ENCODE assay signal across 11 cellular contexts in the genomic region with DNA sequence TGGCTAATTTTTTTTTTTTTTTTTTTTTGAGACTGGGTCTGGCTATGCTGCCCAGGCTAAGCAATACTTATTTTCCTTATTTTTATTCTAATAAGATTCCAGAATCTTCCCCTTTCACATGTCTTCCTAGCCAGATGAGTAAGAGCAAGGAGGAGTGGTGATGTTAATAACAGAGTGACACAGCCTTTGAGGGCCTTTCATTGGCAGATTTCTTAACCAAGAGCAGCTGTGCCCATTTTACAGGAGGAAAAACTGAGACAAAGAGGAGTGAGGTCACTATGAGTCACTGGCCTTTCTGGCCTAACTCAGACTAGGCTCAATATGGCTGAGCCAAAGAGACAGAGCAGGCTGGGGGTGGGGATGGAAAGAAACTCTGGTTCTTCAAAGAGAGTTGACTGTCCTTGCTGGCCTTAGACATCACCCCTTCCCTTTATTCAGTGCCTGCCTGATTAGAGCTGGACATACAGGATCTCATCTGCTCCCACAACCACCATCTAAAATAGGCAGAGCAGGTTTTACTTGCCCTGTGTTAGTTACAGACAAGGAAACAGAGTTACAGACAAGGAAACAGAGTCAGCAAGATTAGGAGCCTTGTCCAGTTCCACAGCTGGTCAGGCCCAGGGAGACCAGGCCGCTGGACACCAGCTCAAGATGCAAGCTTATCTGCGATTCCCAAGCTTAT. TPM values are rescaled to one million over a fixed set of nuclear protein-coding genes. Genes with fewer than 3 reads are reported as not detected.
DNase-seq lines count a peak whose midpoint lies in the region; ATAC-seq and TF ChIP-seq lines count a peak whose summit lies in the region.
"Had no signal": no experiment of that assay in that cellular context is flagged by ENCODE, and none has a peak within 500 bp of the region (broad histone marks: within the 10 kb centered on the region; RNA-seq: fewer than 3 reads in every experiment).

No MANE protein-coding gene starts in this region.

- no peak for TF ChIP-seq CTCF in CD4-positive, alpha-beta T cell (IDR thresholded peaks at IDR 0.05)

- no peak overlapping the region for H3K27ac ChIP-seq in CD4-positive, alpha-beta T cell (ENCODE audit: low read depth, low read length)
- H3K27ac ChIP-seq in HUES48 (ENCODE audit: low read depth, low read length), result peak overlapping the region; percentile 77

- H3K27ac Mint-ChIP-seq in CD4-positive, alpha-beta T cell, result peak overlapping the region; percentile 68
- peak overlapping the region; percentile 42 for H3K27ac Mint-ChIP-seq in activated naive CD8-positive, alpha-beta T cell treated with anti-CD3 and anti-CD28 coated beads, Interleukin-2, amount 10 ng/mL, durations not matched to agents 7 days and 5 days
- H3K27ac Mint-ChIP-seq in natural killer cell treated with Interleukin-12 subunit alpha and Interleukin-12 subunit beta and Interleukin-15 and Interleukin-18, amount 100 ng/mL, for 72 hours, result peak overlapping the region; percentile 79 to 81

- H3K9ac ChIP-seq in HUES48 (ENCODE audit: low read depth, low read length), result no peak overlapping the region

- no peaks in the 10 kb centered on the region for H3K9me3 ChIP-seq in CD4-positive, alpha-beta T cell (ENCODE audit: control insufficient read depth, low read length)
- no peaks in the 10 kb centered on the region for H3K9me3 ChIP-seq in HUES48 (ENCODE audit: control insufficient read depth, insufficient read depth, low read length)

- H3K36me3 ChIP-seq in HUES48 (ENCODE audit: control insufficient read depth, insufficient read depth, low read length), result no peaks in the 10 kb centered on the region

- peaks cover 44% of the 10 kb centered on the region for H3K4me1 ChIP-seq in HUES48 (ENCODE audit: control insufficient read depth, insufficient read depth, low read length)

- H3K4me3 Mint-ChIP-seq in CD4-positive, alpha-beta T cell, result no peak overlapping the region
- H3K4me3 Mint-ChIP-seq in activated naive CD8-positive, alpha-beta T cell treated with anti-CD3 and anti-CD28 coated beads, Interleukin-2, amount 10 ng/mL, durations not matched to agents 7 days and 5 days, result no peak overlapping the region
- no peak overlapping the region for H3K4me3 Mint-ChIP-seq in natural killer cell treated with Interleukin-12 subunit alpha and Interleukin-12 subunit beta and Interleukin-15 and Interleukin-18, amount 100 ng/mL, for 72 hours

- no peak for ATAC-seq in CD4-positive, alpha-beta T cell (ENCODE audit: poor library complexity)
- no peak for ATAC-seq in activated naive CD8-positive, alpha-beta T cell treated with anti-CD3 and anti-CD28 coated beads, Interleukin-2, amount 10 ng/mL, durations not matched to agents 7 days and 5 days (ENCODE audit: low read depth)
- ATAC-seq in natural killer cell treated with Interleukin-12 subunit alpha and Interleukin-12 subunit beta and Interleukin-15 and Interleukin-18, amount 100 ng/mL, for 72 hours, result peak in 1 of 2 donors; percentile 67
- ATAC-seq in GM19463 (IDR thresholded peaks at IDR 0.05; ENCODE audit: unreplicated experiment) (no peak), HG03432 (IDR thresholded peaks at IDR 0.05; ENCODE audit: unreplicated experiment) (no peak)

- no peaks in the 10 kb centered on the region for H3K9me3 Mint-ChIP-seq in CD4-positive, alpha-beta T cell
- no peaks in the 10 kb centered on the region for H3K9me3 Mint-ChIP-seq in activated naive CD8-positive, alpha-beta T cell treated with anti-CD3 and anti-CD28 coated beads, Interleukin-2, amount 10 ng/mL, durations not matched to agents 7 days and 5 days
- no peaks in the 10 kb centered on the region for H3K9me3 Mint-ChIP-seq in natural killer cell treated with Interleukin-12 subunit alpha and Interleukin-12 subunit beta and Interleukin-15 and Interleukin-18, amount 100 ng/mL, for 72 hours

- H3K36me3 Mint-ChIP-seq in CD4-positive, alpha-beta T cell (ENCODE audit: low read depth), result no peaks in the 10 kb centered on the region
- H3K36me3 Mint-ChIP-seq in activated naive CD8-positive, alpha-beta T cell treated with anti-CD3 and anti-CD28 coated beads, Interleukin-2, amount 10 ng/mL, durations not matched to agents 7 days and 5 days, result peaks cover 2% of the 10 kb centered on the region
- H3K36me3 Mint-ChIP-seq in natural killer cell treated with Interleukin-12 subunit alpha and Interleukin-12 subunit beta and Interleukin-15 and Interleukin-18, amount 100 ng/mL, for 72 hours, result no peaks in the 10 kb centered on the region

- H3K27me3 Mint-ChIP-seq in CD4-positive, alpha-beta T cell, result no peaks in the 10 kb centered on the region
- H3K27me3 Mint-ChIP-seq in activated naive CD8-positive, alpha-beta T cell treated with anti-CD3 and anti-CD28 coated beads, Interleukin-2, amount 10 ng/mL, durations not matched to agents 7 days and 5 days, result no peaks in the 10 kb centered on the region
- peaks cover 0 to 5% of the 10 kb centered on the region in 2 donors for H3K27me3 Mint-ChIP-seq in natural killer cell treated with Interleukin-12 subunit alpha and Interleukin-12 subunit beta and Interleukin-15 and Interleukin-18, amount 100 ng/mL, for 72 hours

- peaks cover 51% of the 10 kb centered on the region for H3K4me1 Mint-ChIP-seq in CD4-positive, alpha-beta T cell (ENCODE audit: low read depth)
- peaks cover 34% of the 10 kb centered on the region for H3K4me1 Mint-ChIP-seq in activated naive CD8-positive, alpha-beta T cell treated with anti-CD3 and anti-CD28 coated beads, Interleukin-2, amount 10 ng/mL, durations not matched to agents 7 days and 5 days
- H3K4me1 Mint-ChIP-seq in natural killer cell treated with Interleukin-12 subunit alpha and Interleukin-12 subunit beta and Interleukin-15 and Interleukin-18, amount 100 ng/mL, for 72 hours (ENCODE audit: low read depth in 2 of 2), result peaks cover 16 to 17% of the 10 kb centered on the region in 2 donors

- DNase-seq in CD4-positive, alpha-beta T cell, result no peak
- no peak for DNase-seq in activated naive CD8-positive, alpha-beta T cell treated with anti-CD3 and anti-CD28 coated beads, Interleukin-2, amount 10 ng/mL, durations not matched to agents 7 days and 5 days
- no peak for DNase-seq in natural killer cell treated with Interleukin-12 subunit alpha and Interleukin-12 subunit beta and Interleukin-15 and Interleukin-18, amount 100 ng/mL, for 72 hours (ENCODE audit: low spot score)
- DNase-seq in AML-193 (lab: John Stamatoyannopoulos, UW), result no peak
- DNase-seq in C1 segment of cervical spinal cord (lab: John Stamatoyannopoulos, UW), result no peak
- DNase-seq: GDM1, NCI-H2171 treated with DMSO at 0.1 percent for 48 hours, small intestine had no signal

- intact Hi-C loops in CD4-positive, alpha-beta T cell (cut with DNase I, micrococcal nuclease), result no loop called here

- no peaks in the 10 kb centered on the region for H3K27me3 ChIP-seq in CD4-positive, alpha-beta T cell (ENCODE audit: control insufficient read depth, insufficient read depth, low read length)
- H3K27me3 ChIP-seq in HUES48 (ENCODE audit: control insufficient read depth, insufficient read depth, low read length), result no peaks in the 10 kb centered on the region

- POLR2A ChIA-PET in CD4-positive, alpha-beta T cell (lab: Charles Lee), result interaction anchor here (3.8 kb wide), 1 partner anchor 50 kb away, joined by 74 read pairs; the partner anchor contains the start of gene TOB1
- POLR2A ChIA-PET in activated naive CD8-positive, alpha-beta T cell treated with anti-CD3 and anti-CD28 coated beads, Interleukin-2, amount 10 ng/mL, durations not matched to agents 7 days and 5 days (lab: Charles Lee), result interaction anchor here (0.9 to 4.1 kb wide), 2 partner anchors 50 to 61 kb away, joined by 3 to 56 read pairs; partner anchors contain the start of gene TOB1

- CTCF ChIA-PET in CD4-positive, alpha-beta T cell (lab: Charles Lee), result interaction anchor here (0.7 kb wide), 1 partner anchor 86 kb away, joined by 3 read pairs; no protein-coding TSS in a partner anchor

- H3K4me3 ChIP-seq in HUES48 (ENCODE audit: low read depth, low read length), result no peak overlapping the region

RNA-seq across cellular contexts. Expression of gene TOB1, which starts 50.0 kb away (rescaled TPM):
- 100 to 1,000 TPM; 419 to 449 TPM for total RNA-seq in CD4-positive, alpha-beta T cell
- total RNA-seq in activated naive CD8-positive, alpha-beta T cell treated with anti-CD3 and anti-CD28 coated beads, Interleukin-2, amount 10 ng/mL, durations not matched to agents 7 days and 5 days, result 10 to 100 TPM; 54.9 to 56.6 TPM
- total RNA-seq in natural killer cell treated with Interleukin-12 subunit alpha and Interleukin-12 subunit beta and Interleukin-15 and Interleukin-18, amount 100 ng/mL, for 72 hours, result 10 to 100 TPM; 12.1 to 30.7 TPM

Comparison
In these comparisons a context has a peak if more than half of its experiments do, and no peak if none do; other contexts are left out.
1. RNA of gene TOB1, which starts 50.0 kb away (total RNA-seq): 419 to 449 TPM in CD4-positive, alpha-beta T cell; 54.9 to 56.6 TPM in activated naive CD8-positive, alpha-beta T cell treated with anti-CD3 and anti-CD28 coated beads, Interleukin-2, amount 10 ng/mL, durations not matched to agents 7 days and 5 days and 12.1 to 30.7 TPM in natural killer cell treated with Interleukin-12 subunit alpha and Interleukin-12 subunit beta and Interleukin-15 and Interleukin-18, amount 100 ng/mL, for 72 hours; every median in the first group is over 4 times any median in the second.
2. Peak in every context shown above with its lines, with median percentiles within 50 percentile points of each other: H3K27ac Mint-ChIP-seq.